8 cellular contexts compared by ENCODE assay signal in the genomic region with DNA sequence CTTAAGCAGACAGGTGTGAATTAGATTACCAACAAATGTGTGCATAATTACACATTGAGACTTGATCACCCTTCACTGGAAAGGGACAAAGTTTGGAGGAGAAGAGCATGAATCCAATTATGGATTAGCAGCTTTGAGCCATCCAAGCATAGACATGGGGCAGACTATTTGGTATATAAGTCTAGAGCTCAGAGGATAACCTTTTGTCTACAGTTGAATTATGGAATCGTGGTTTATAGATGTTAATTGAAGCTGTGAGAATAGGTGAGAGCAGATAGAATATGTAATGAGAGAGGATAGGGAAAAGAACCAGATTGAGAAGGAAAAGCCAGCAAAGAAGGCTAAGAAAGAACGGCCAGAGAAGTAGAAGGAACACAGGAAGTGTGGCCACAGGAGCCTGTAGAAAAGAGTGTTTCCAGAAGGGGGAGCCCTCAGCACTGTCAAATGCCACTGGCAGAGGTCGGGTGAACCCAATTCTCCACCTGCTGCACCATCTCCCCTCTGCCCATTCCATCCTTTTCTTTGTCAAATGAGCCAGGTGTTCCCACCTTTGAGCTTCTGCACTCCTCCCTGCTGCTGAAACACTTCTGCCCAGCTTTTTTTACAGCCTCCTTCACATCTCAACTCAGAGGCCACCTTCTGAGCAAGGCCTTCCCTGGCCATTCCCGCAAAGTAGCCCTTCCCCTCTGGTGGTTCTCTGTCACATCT. TPM values are rescaled to one million over a fixed set of nuclear protein-coding genes. Genes with fewer than 3 reads are reported as not detected.
DNase-seq lines count a peak whose midpoint lies in the region; ATAC-seq and TF ChIP-seq lines count a peak whose summit lies in the region.

No MANE protein-coding gene starts in this region.

- no peaks in the 10 kb centered on the region for H3K27me3 Mint-ChIP-seq in memory B cell
- H3K27me3 Mint-ChIP-seq in stimulated activated naive B cell treated with anti-CD40 and anti-IgM and Interleukin-4, amounts not matched to agents 10 μg/mL and 1 μg/mL and 100 μg/mL, for 72 hours, result no peaks in the 10 kb centered on the region

- H3K27ac Mint-ChIP-seq in memory B cell, result no peak overlapping the region
- peak overlapping the region; percentile 38 for H3K27ac Mint-ChIP-seq in stimulated activated naive B cell treated with anti-CD40 and anti-IgM and Interleukin-4, amounts not matched to agents 10 μg/mL and 1 μg/mL and 100 μg/mL, for 72 hours

- H3K4me1 Mint-ChIP-seq in memory B cell, result peaks cover 11% of the 10 kb centered on the region
- peaks cover 10 to 13% of the 10 kb centered on the region in 2 donors for H3K4me1 Mint-ChIP-seq in stimulated activated naive B cell treated with anti-CD40 and anti-IgM and Interleukin-4, amounts not matched to agents 10 μg/mL and 1 μg/mL and 100 μg/mL, for 72 hours

- peaks cover 31% of the 10 kb centered on the region for H3K36me3 Mint-ChIP-seq in memory B cell
- H3K36me3 Mint-ChIP-seq in stimulated activated naive B cell treated with anti-CD40 and anti-IgM and Interleukin-4, amounts not matched to agents 10 μg/mL and 1 μg/mL and 100 μg/mL, for 72 hours, result peaks cover 20 to 47% of the 10 kb centered on the region in 2 donors

- H3K4me3 ChIP-seq in HFF-Myc (replicated peaks; ENCODE audit: low read depth, low read length), result no peak overlapping the region

- H3K4me3 Mint-ChIP-seq in memory B cell, result no peak overlapping the region
- no peak overlapping the region for H3K4me3 Mint-ChIP-seq in stimulated activated naive B cell treated with anti-CD40 and anti-IgM and Interleukin-4, amounts not matched to agents 10 μg/mL and 1 μg/mL and 100 μg/mL, for 72 hours

- DNase-seq in CD1c-positive myeloid dendritic cell (ENCODE audit: extremely low spot score) (peak; percentile 59), HFF-Myc (ENCODE audit: extremely low read depth, low read depth) (no peak), NCI-H69 (lab: John Stamatoyannopoulos, UW) (peak; percentile 61), dermis blood vessel endothelial cell (peak; percentile 72), memory B cell (ENCODE audit: low spot score in 2 of 2) (peak; percentile 52 to 53)
- peak; percentile 76 for DNase-seq in activated CD4-positive, alpha-beta T cell treated with anti-CD3 and anti-CD28 coated beads for 48 hours
- peak; percentile 24 for DNase-seq in stimulated activated naive B cell treated with anti-CD40 and anti-IgM and Interleukin-4, amounts not matched to agents 10 μg/mL and 1 μg/mL and 100 μg/mL, for 72 hours

- ATAC-seq in memory B cell (ENCODE audit: low read depth), result peak; percentile 88
- peak; percentile 79 to 81 for ATAC-seq in stimulated activated naive B cell treated with anti-CD40 and anti-IgM and Interleukin-4, amounts not matched to agents 10 μg/mL and 1 μg/mL and 100 μg/mL, for 72 hours (replicated peaks)
- ATAC-seq in HG03520 (IDR thresholded peaks at IDR 0.05; ENCODE audit: unreplicated experiment), result no peak

- peak; percentile 75 for TF ChIP-seq CTCF in HFF-Myc (IDR thresholded peaks at IDR 0.05; ENCODE audit: low read depth, low read length, missing control alignments)

- no peaks in the 10 kb centered on the region for H3K9me3 Mint-ChIP-seq in memory B cell
- no peaks in the 10 kb centered on the region for H3K9me3 Mint-ChIP-seq in stimulated activated naive B cell treated with anti-CD40 and anti-IgM and Interleukin-4, amounts not matched to agents 10 μg/mL and 1 μg/mL and 100 μg/mL, for 72 hours

RNA-seq across cellular contexts. Expression of a gene that starts 7.3 kb away (rescaled TPM):
- total RNA-seq in dermis blood vessel endothelial cell, result 9.2 and 13.8 TPM in 2 replicates

RNA-seq across cellular contexts. Expression of a gene that starts 7.4 kb away (rescaled TPM):
- total RNA-seq in dermis blood vessel endothelial cell, result not detected in 2 replicates

RNA-seq across cellular contexts. Expression of a gene that starts 13.4 kb away (rescaled TPM):
- 9.9 and 30.2 TPM in 2 replicates for total RNA-seq in dermis blood vessel endothelial cell

RNA-seq across cellular contexts. Expression of a gene that starts 28.0 kb away (rescaled TPM):
- total RNA-seq in dermis blood vessel endothelial cell, result not detected in 2 replicates

RNA-seq across cellular contexts. Expression of a gene that starts 34.5 kb away (rescaled TPM):
- total RNA-seq in dermis blood vessel endothelial cell, result 22.6 and 35.7 TPM in 2 replicates
